In genomic region chr6:33604941-33605854, GRCh38 we compare ENCODE assay signal across 31 cellular contexts. TPM values are rescaled to one million over a fixed set of nuclear protein-coding genes. Genes with fewer than 3 reads are reported as not detected.
DNase-seq lines count a peak whose midpoint lies in the region; ATAC-seq and TF ChIP-seq lines count a peak whose summit lies in the region.
"Had no signal": no experiment of that assay in that cellular context is flagged by ENCODE, and none has a peak within 500 bp of the region (broad histone marks: within the 10 kb centered on the region; RNA-seq: fewer than 3 reads in every experiment).

No MANE protein-coding gene starts in this region.

- no peak for TF ChIP-seq CTCF in AG10803 (conservative IDR thresholded peaks at IDR 0.05; ENCODE audit: low read length)
- no peak for TF ChIP-seq CTCF in HEK293 (tag by site-specific recombination; IDR thresholded peaks at IDR 0.05)
- TF ChIP-seq CTCF in NB4 (IDR thresholded peaks at IDR 0.05; ENCODE audit: low read depth, low read length): no peak
- TF ChIP-seq CTCF in psoas muscle (IDR thresholded peaks at IDR 0.05): no peak
- TF ChIP-seq CTCF in mesothelial cell of epicardium (IDR thresholded peaks at IDR 0.05; ENCODE audit: unreplicated experiment): no peak

- H3K4me3 ChIP-seq in AG10803 (ENCODE audit: low read length): no peak overlapping the region
- H3K4me3 ChIP-seq in HEK293 (ENCODE audit: low read depth, low read length): no peak overlapping the region
- no peak overlapping the region for H3K4me3 ChIP-seq in NB4 (ENCODE audit: low read depth, low read length)
- no peak overlapping the region for H3K4me3 ChIP-seq in psoas muscle
- H3K4me3 ChIP-seq: ascending aorta, esophagus muscularis mucosa, SJCRH30, vagina had no signal

- ATAC-seq in psoas muscle: no peak
- no peak for ATAC-seq in activated T-cell treated with anti-CD3 and anti-CD28 coated beads, Interleukin-2, amount 50 U/mL, for 72 hours (replicated peaks in 1 of 2)
- ATAC-seq: activated CD4-positive, alpha-beta T cell treated with anti-CD3 and anti-CD28 coated beads for 36 hours; activated CD8-positive, alpha-beta T cell treated with anti-CD3 and anti-CD28 coated beads, Interleukin-2, amount 10 ng/mL, durations not matched to agents 7 days and 5 days; naive thymus-derived CD8-positive, alpha-beta T cell; stimulated activated naive CD8-positive, alpha-beta T cell treated with anti-CD3 and anti-CD28 coated beads, Interleukin-15, amount 100 ng/mL, for 72 hours had no signal

- H3K4me3 Mint-ChIP-seq in activated T-cell treated with anti-CD3 and anti-CD28 coated beads, Interleukin-2, amount 50 U/mL, for 72 hours: no peak overlapping the region
- no peak overlapping the region for H3K4me3 Mint-ChIP-seq in mesothelial cell of epicardium
- H3K4me3 Mint-ChIP-seq: activated CD4-positive, alpha-beta T cell treated with anti-CD3 and anti-CD28 coated beads for 36 hours; activated CD8-positive, alpha-beta T cell treated with anti-CD3 and anti-CD28 coated beads, Interleukin-2, amount 10 ng/mL, durations not matched to agents 7 days and 5 days; activated naive CD8-positive, alpha-beta T cell; dendritic cell treated with granulocyte-macrophage colony-stimulating factor and Interleukin-4, amounts not matched to agents 40 ng/mL and 50 ng/mL, for 4 days; naive thymus-derived CD8-positive, alpha-beta T cell; stimulated activated naive CD8-positive, alpha-beta T cell treated with anti-CD3 and anti-CD28 coated beads, Interleukin-15, amount 100 ng/mL, for 72 hours had no signal

- H3K36me3 Mint-ChIP-seq in activated T-cell treated with anti-CD3 and anti-CD28 coated beads, Interleukin-2, amount 50 U/mL, for 72 hours (ENCODE audit: insufficient read depth in 2 of 2): no peaks in the 10 kb centered on the region
- H3K36me3 Mint-ChIP-seq in mesothelial cell of epicardium: no peaks in the 10 kb centered on the region

- H3K27me3 Mint-ChIP-seq in activated T-cell treated with anti-CD3 and anti-CD28 coated beads, Interleukin-2, amount 50 U/mL, for 72 hours (ENCODE audit: low read depth): no peaks in the 10 kb centered on the region
- no peaks in the 10 kb centered on the region for H3K27me3 Mint-ChIP-seq in mesothelial cell of epicardium (ENCODE audit: low read depth)
- H3K27me3 Mint-ChIP-seq: activated naive CD8-positive, alpha-beta T cell; stimulated activated naive CD8-positive, alpha-beta T cell treated with anti-CD3 and anti-CD28 coated beads, Interleukin-15, amount 100 ng/mL, for 72 hours had no signal

- peaks cover 6% of the 10 kb centered on the region for H3K4me1 Mint-ChIP-seq in activated T-cell treated with anti-CD3 and anti-CD28 coated beads, Interleukin-2, amount 50 U/mL, for 72 hours (ENCODE audit: low read depth)
- peaks cover 14% of the 10 kb centered on the region for H3K4me1 Mint-ChIP-seq in mesothelial cell of epicardium
- H3K4me1 Mint-ChIP-seq: activated CD4-positive, alpha-beta T cell treated with anti-CD3 and anti-CD28 coated beads for 36 hours; stimulated activated naive CD8-positive, alpha-beta T cell treated with anti-CD3 and anti-CD28 coated beads, Interleukin-15, amount 100 ng/mL, for 72 hours had no signal

- WGBS in psoas muscle, 3 donors: 89 to 95% (median 90%) methylated on average over 4 of the region's 4 CpGs

- DNase-seq in AG10803 (ENCODE audit: low read depth) (peak; percentile 35), NB4 (ENCODE audit: low read depth) (peak; percentile 47), fibroblast of peridontal ligament (ENCODE audit: extremely low read depth) (peak; percentile 49), psoas muscle (no peak), mesothelial cell of epicardium (ENCODE audit: low spot score in 2 of 2, unreplicated experiment in 2 of 2) (no peak)
- no peak for DNase-seq in stimulated activated CD4-positive, alpha-beta T cell treated with anti-CD3 and anti-CD28 coated beads, Interleukin-2, amount 100 ng/mL, for 24 hours
- DNase-seq in activated T-cell treated with anti-CD3 and anti-CD28 coated beads, Interleukin-2, amount 50 U/mL, for 72 hours: no peak
- DNase-seq: activated CD4-positive, alpha-beta T cell treated with anti-CD3 and anti-CD28 coated beads for 36 hours; activated CD8-positive, alpha-beta T cell treated with anti-CD3 and anti-CD28 coated beads, Interleukin-2, amount 10 ng/mL, durations not matched to agents 7 days and 5 days; activated effector memory CD4-positive, alpha-beta T cell treated with Interleukin-2 at 50 U/mL for 16 hours; BE2C; caudate nucleus; DMS153; GDM1; H7; islet precursor cell; Karpas-422; naive thymus-derived CD8-positive, alpha-beta T cell; NCI-H1105; NCI-H1930; NCI-H524 treated with DMSO at 0.1 percent for 48 hours; NK-92 treated with Interleukin-12 subunit alpha and Interleukin-12 subunit beta, amount 100 ng/mL, for 24 hours; occipital lobe; SJCRH30; stimulated activated naive CD8-positive, alpha-beta T cell treated with anti-CD3 and anti-CD28 coated beads, Interleukin-15, amount 100 ng/mL, for 72 hours had no signal

- no peak for TF ChIP-seq POLR2A in NB4 (IDR thresholded peaks at IDR 0.05; ENCODE audit: extremely low read depth, insufficient read length)

- no peak overlapping the region for H3K27ac Mint-ChIP-seq in activated T-cell treated with anti-CD3 and anti-CD28 coated beads, Interleukin-2, amount 50 U/mL, for 72 hours
- no peak overlapping the region for H3K27ac Mint-ChIP-seq in mesothelial cell of epicardium
- H3K27ac Mint-ChIP-seq: activated CD4-positive, alpha-beta T cell treated with anti-CD3 and anti-CD28 coated beads for 36 hours; activated CD8-positive, alpha-beta T cell treated with anti-CD3 and anti-CD28 coated beads, Interleukin-2, amount 10 ng/mL, durations not matched to agents 7 days and 5 days; activated naive CD8-positive, alpha-beta T cell; dendritic cell treated with granulocyte-macrophage colony-stimulating factor and Interleukin-4, amounts not matched to agents 40 ng/mL and 50 ng/mL, for 4 days; naive thymus-derived CD8-positive, alpha-beta T cell; stimulated activated naive CD8-positive, alpha-beta T cell treated with anti-CD3 and anti-CD28 coated beads, Interleukin-15, amount 100 ng/mL, for 72 hours had no signal

- H3K27ac ChIP-seq in HEK293 (ENCODE audit: extremely low read depth, low read depth, low read length) (no peak overlapping the region), psoas muscle (no peak overlapping the region)
- H3K27ac ChIP-seq: ascending aorta, esophagus muscularis mucosa, SJCRH30, vagina had no signal

- CTCF ChIA-PET in HEK293 (lab: Yijun Ruan, JAX): no interaction called here

- H3K4me1 ChIP-seq in HEK293 (ENCODE audit: control insufficient read depth, insufficient read depth, low read length): no peaks in the 10 kb centered on the region
- peaks cover 24% of the 10 kb centered on the region for H3K4me1 ChIP-seq in psoas muscle
- H3K4me1 ChIP-seq: ascending aorta, BE2C, SJCRH30 had no signal

- no peaks in the 10 kb centered on the region for H3K9me3 Mint-ChIP-seq in activated T-cell treated with anti-CD3 and anti-CD28 coated beads, Interleukin-2, amount 50 U/mL, for 72 hours
- peaks cover 8% of the 10 kb centered on the region for H3K9me3 Mint-ChIP-seq in mesothelial cell of epicardium
- H3K9me3 Mint-ChIP-seq: dendritic cell treated with granulocyte-macrophage colony-stimulating factor and Interleukin-4, amounts not matched to agents 40 ng/mL and 50 ng/mL, for 4 days had no signal

- intact Hi-C loops in psoas muscle (cut with DNase I): no loop called here

- H3K36me3 ChIP-seq in HEK293 (ENCODE audit: control insufficient read depth in 2 of 2, insufficient read depth in 1 of 2, low read length in 2 of 2): no peaks in the 10 kb centered on the region
- no peaks in the 10 kb centered on the region for H3K36me3 ChIP-seq in psoas muscle (ENCODE audit: insufficient read depth in 1 of 2, low read depth in 1 of 2)
- H3K36me3 ChIP-seq: ascending aorta, BE2C, esophagus muscularis mucosa, SJCRH30, vagina had no signal

- H3K9me3 ChIP-seq in HEK293 (ENCODE audit: control insufficient read depth, insufficient read depth, low read depth, low read length) (no peaks in the 10 kb centered on the region), psoas muscle (no peaks in the 10 kb centered on the region)
- H3K9me3 ChIP-seq: ascending aorta, esophagus muscularis mucosa, SJCRH30, vagina had no signal

- H3K27me3 ChIP-seq in psoas muscle (ENCODE audit: insufficient read depth in 3 of 3, low read length in 2 of 3): no peaks in the 10 kb centered on the region
- H3K27me3 ChIP-seq: ascending aorta, BE2C, SJCRH30, vagina had no signal

- POLR2A ChIA-PET in HEK293 (lab: Yijun Ruan, JAX): interaction anchor here (1.5 kb wide), 1 partner anchor 16 kb away, joined by 3 read pairs; the partner anchor contains the start of gene ITPR3

RNA-seq across cellular contexts. Expression of gene ITPR3, which starts 15.9 kb away (rescaled TPM):
- total RNA-seq in psoas muscle (1 to 10 TPM; 3.1 to 7.4 (median 4.1) TPM), mesothelial cell of epicardium (6.3 to 6.4 TPM (median 6.4 TPM) in 3 replicates)
- polyA plus RNA-seq in psoas muscle: 1 to 10 TPM; 1.9 to 5.5 (median 2.2) TPM
- 10 to 100 TPM; 49.9 to 52.5 TPM for total RNA-seq in activated T-cell treated with anti-CD3 and anti-CD28 coated beads, Interleukin-2, amount 50 U/mL, for 72 hours

RNA-seq across cellular contexts. Expression of gene BAK1, which starts 25.1 kb away (rescaled TPM):
- total RNA-seq in psoas muscle: 10 to 100 TPM; 10.3 to 22.1 (median 17.6) TPM
- 10 to 100 TPM; 19.8 to 55.9 (median 55.0) TPM for polyA plus RNA-seq in psoas muscle
- 10 to 100 TPM; 54.9 to 55.4 TPM for total RNA-seq in activated T-cell treated with anti-CD3 and anti-CD28 coated beads, Interleukin-2, amount 50 U/mL, for 72 hours
- total RNA-seq in mesothelial cell of epicardium: 14.0 to 15.1 TPM (median 15.0 TPM) in 3 replicates

Comparison
In these comparisons a context has a peak if more than half of its experiments do, and no peak if none do; other contexts are left out.
1. DNase-seq: peak in AG10803 (single experiment), NB4 (single experiment) and fibroblast of peridontal ligament (single experiment); none in psoas muscle (0 of 2), stimulated activated CD4-positive, alpha-beta T cell treated with anti-CD3 and anti-CD28 coated beads, Interleukin-2, amount 100 ng/mL, for 24 hours (0 of 2), activated T-cell treated with anti-CD3 and anti-CD28 coated beads, Interleukin-2, amount 50 U/mL, for 72 hours (0 of 2) and mesothelial cell of epicardium (0 of 2).